In genomic region chr2:33060405-33060804, GRCh38 we compare ENCODE assay signal across 23 cellular contexts.
DNase-seq lines count a peak whose midpoint lies in the region; ATAC-seq and TF ChIP-seq lines count a peak whose summit lies in the region.
"Had no signal": no experiment of that assay in that cellular context is flagged by ENCODE, and none has a peak within 500 bp of the region (broad histone marks: within the 10 kb centered on the region; RNA-seq: fewer than 3 reads in every experiment).

No MANE protein-coding gene starts in this region.

- intact Hi-C loops in Right ventricle myocardium superior (cut with DNase I) (no loop called here), Right ventricle myocardium inferior (cut with DNase I) (no loop called here), left ventricle myocardium inferior (cut with micrococcal nuclease) (no loop called here), aorta (cut with DNase I) (loop anchor here (5.0 to 10.0 kb wide), 3 partner anchors 67 to 214 kb away; no protein-coding TSS in a partner anchor)

- no peak overlapping the region for H3K18ac ChIP-seq in trophoblast cell (ENCODE audit: low read length)

- no peak overlapping the region for H4K8ac ChIP-seq in trophoblast cell (ENCODE audit: low read depth, low read length)

- H3K4me1 Mint-ChIP-seq in T-cell, result no peaks in the 10 kb centered on the region
- H3K4me1 Mint-ChIP-seq: CD4-positive, CD25-positive, alpha-beta regulatory T cell had no signal

- ATAC-seq in Right ventricle myocardium superior (ENCODE audit: poor library complexity) (peak; percentile 62), Right ventricle myocardium inferior (no peak), aorta (ENCODE audit: low FRiP score) (no peak), T-cell (replicated peaks in 1 of 4) (no peak), GM19351 (IDR thresholded peaks at IDR 0.05; ENCODE audit: unreplicated experiment) (no peak)
- ATAC-seq: HCT116 had no signal

- peaks cover 10% of the 10 kb centered on the region for H3K9me3 ChIP-seq in left ventricle myocardium inferior (replicated peaks)
- H3K9me3 ChIP-seq in trophoblast cell (ENCODE audit: insufficient read depth, low read depth, low read length), result no peaks in the 10 kb centered on the region
- no peaks in the 10 kb centered on the region for H3K9me3 ChIP-seq in aorta (ENCODE audit: control insufficient read depth, low read length)
- H3K9me3 ChIP-seq: adrenal gland, tibial nerve had no signal

- H3K9ac ChIP-seq in trophoblast cell (ENCODE audit: low read length), result no peak overlapping the region

- H3K4me3 ChIP-seq in left ventricle myocardium inferior (peak overlapping the region; percentile 49), trophoblast cell (ENCODE audit: low read depth, low read length) (no peak overlapping the region), aorta (ENCODE audit: low read length in 2 of 2) (peak overlapping the region; percentile 78 to 89)
- H3K4me3 ChIP-seq: tibial nerve had no signal

- no peak overlapping the region for H3K4me2 ChIP-seq in trophoblast cell (ENCODE audit: low read length)

- no peak overlapping the region for H4K91ac ChIP-seq in trophoblast cell (ENCODE audit: low read depth, low read length)

- peak overlapping the region; percentile 85 for H3K27ac ChIP-seq in left ventricle myocardium inferior (replicated peaks)
- peak overlapping the region; percentile 66 for H3K27ac ChIP-seq in trophoblast cell (ENCODE audit: low read depth, low read length)
- peak overlapping the region; percentile 26 to 63 for H3K27ac ChIP-seq in aorta (ENCODE audit: low read depth in 1 of 2, low read length in 2 of 2)
- H3K27ac ChIP-seq: adrenal gland, tibial nerve had no signal

- no peak overlapping the region for H2BK5ac ChIP-seq in trophoblast cell (ENCODE audit: low read depth, low read length, poor library complexity)

- H3K27me3 Mint-ChIP-seq in T-cell, result peaks cover 4 to 10% of the 10 kb centered on the region in 2 donors
- H3K27me3 Mint-ChIP-seq: CD4-positive, CD25-positive, alpha-beta regulatory T cell; dendritic cell treated with granulocyte-macrophage colony-stimulating factor and Interleukin-4, amounts not matched to agents 40 ng/mL and 50 ng/mL, for 4 days had no signal

- no peak overlapping the region for H3K4me3 Mint-ChIP-seq in T-cell
- H3K4me3 Mint-ChIP-seq: CD4-positive, CD25-positive, alpha-beta regulatory T cell; dendritic cell treated with granulocyte-macrophage colony-stimulating factor and Interleukin-4, amounts not matched to agents 40 ng/mL and 50 ng/mL, for 4 days; T-helper 1 cell treated with Interleukin-12 subunit alpha and Interleukin-12 subunit beta and Interleukin-4 antibody, amounts not matched to agents 30 μg/mL and 1 μg/mL, for 36 hours had no signal

- H3K36me3 Mint-ChIP-seq in T-cell, result no peaks in the 10 kb centered on the region
- H3K36me3 Mint-ChIP-seq: CD4-positive, CD25-positive, alpha-beta regulatory T cell had no signal

- peaks cover 10% of the 10 kb centered on the region for H3K79me1 ChIP-seq in trophoblast cell (ENCODE audit: low read length)

- H3K14ac ChIP-seq in trophoblast cell (ENCODE audit: low read length), result no peak overlapping the region

- H2AK5ac ChIP-seq in trophoblast cell (ENCODE audit: low read length), result no peak overlapping the region

- POLR2A ChIA-PET in T-cell (lab: Charles Lee), result no interaction called here

- H3K4me1 ChIP-seq in left ventricle myocardium inferior (peaks cover 19% of the 10 kb centered on the region), trophoblast cell (ENCODE audit: control insufficient read depth in 1 of 2, insufficient read depth in 2 of 2, low read length in 2 of 2) (peaks cover 3 to 6% of the 10 kb centered on the region in 2 experiments), aorta (ENCODE audit: control insufficient read depth in 1 of 2, insufficient read depth in 2 of 2, low read length in 2 of 2) (peaks cover 0 to 5% of the 10 kb centered on the region in 2 donors)
- H3K4me1 ChIP-seq: tibial nerve had no signal

- no peak for DNase-seq in Right ventricle myocardium superior
- DNase-seq in Right ventricle myocardium inferior (ENCODE audit: missing footprints), result no peak
- DNase-seq in left ventricle myocardium inferior, result no peak
- DNase-seq in trophoblast cell, result no peak
- DNase-seq in aorta, result no peak
- no peak for DNase-seq in NCI-H1092 (lab: John Stamatoyannopoulos, UW)
- no peak for DNase-seq in T-cell
- DNase-seq: 8988T; activated naive CD4-positive, alpha-beta T cell; activated T-cell treated with anti-CD3 and anti-CD28 coated beads, Interleukin-2, amount 50 U/mL, for 1 hour; adrenal gland; CD4-positive, CD25-positive, alpha-beta regulatory T cell; KBM-7; NCI-H146; NCI-H510A treated with DMSO at 0.1 percent for 48 hours; stimulated activated CD4-positive, alpha-beta T cell treated with anti-CD3 and anti-CD28 coated beads, Interleukin-12 subunit alpha, Interleukin-12 subunit beta, amount 100 ng/mL, for 4 hours; stimulated activated CD4-positive, alpha-beta T cell treated with anti-CD3 and anti-CD28 coated beads, Interleukin-4, amount 100 ng/mL, for 4 hours; stimulated activated naive CD4-positive, alpha-beta T cell treated with Interleukin-2 at 50 U/mL for 16 hours had no signal

- H3K23ac ChIP-seq in trophoblast cell (ENCODE audit: low read length), result no peak overlapping the region

- TF ChIP-seq CTCF in left ventricle myocardium inferior (IDR thresholded peaks at IDR 0.05; ENCODE audit: borderline replicate concordance), result no peak

- no peak overlapping the region for H2BK120ac ChIP-seq in trophoblast cell (ENCODE audit: insufficient read depth, low read length, poor library complexity)

- H2AFZ ChIP-seq in trophoblast cell (ENCODE audit: insufficient read depth, low read length, poor library complexity), result no peak overlapping the region

- H3K27me3 ChIP-seq in left ventricle myocardium inferior (ENCODE audit: low read depth) (no peaks in the 10 kb centered on the region), trophoblast cell (ENCODE audit: insufficient read depth, low read length) (no peaks in the 10 kb centered on the region), aorta (ENCODE audit: control insufficient read depth in 1 of 2, insufficient read depth in 2 of 2, low read length in 1 of 2) (no peaks in the 10 kb centered on the region)
- H3K27me3 ChIP-seq: adrenal gland, tibial nerve had no signal

- no peak overlapping the region for H4K12ac ChIP-seq in trophoblast cell (ENCODE audit: low read depth, low read length)

- no peak overlapping the region for H3K27ac Mint-ChIP-seq in T-cell
- H3K27ac Mint-ChIP-seq: CD4-positive, CD25-positive, alpha-beta regulatory T cell; dendritic cell treated with granulocyte-macrophage colony-stimulating factor and Interleukin-4, amounts not matched to agents 40 ng/mL and 50 ng/mL, for 4 days; T-helper 1 cell treated with Interleukin-12 subunit alpha and Interleukin-12 subunit beta and Interleukin-4 antibody, amounts not matched to agents 30 μg/mL and 1 μg/mL, for 36 hours had no signal

- H3K9me3 Mint-ChIP-seq in T-cell, result no peaks in the 10 kb centered on the region
- H3K9me3 Mint-ChIP-seq: T-helper 1 cell treated with Interleukin-12 subunit alpha and Interleukin-12 subunit beta and Interleukin-4 antibody, amounts not matched to agents 30 μg/mL and 1 μg/mL, for 36 hours had no signal

- H3K4ac ChIP-seq in trophoblast cell (ENCODE audit: low read depth, low read length), result no peak overlapping the region

- CTCF ChIA-PET in T-cell (lab: Charles Lee), result no interaction called here

- 100% methylated on average over 2 of the region's 2 CpGs for WGBS in trophoblast cell (ENCODE audit: extremely low coverage, insufficient coverage, insufficient read length)
- WGBS in aorta, 2 donors, result 2 to 4% methylated on average over 2 of the region's 2 CpGs

- H3K36me3 ChIP-seq in left ventricle myocardium inferior, result no peaks in the 10 kb centered on the region
- H3K36me3 ChIP-seq in trophoblast cell (ENCODE audit: control insufficient read depth in 1 of 2, insufficient read depth in 2 of 2, low read length in 2 of 2), result no peaks in the 10 kb centered on the region
- no peaks in the 10 kb centered on the region for H3K36me3 ChIP-seq in aorta (ENCODE audit: control insufficient read depth in 1 of 2, insufficient read depth in 2 of 2, low read length in 1 of 2)
- H3K36me3 ChIP-seq: adrenal gland, tibial nerve had no signal

- no peak overlapping the region for H2BK12ac ChIP-seq in trophoblast cell (ENCODE audit: low read length)

- no peaks in the 10 kb centered on the region for H3K79me2 ChIP-seq in trophoblast cell (ENCODE audit: control insufficient read depth, insufficient read depth, low read length, poor library complexity)

Comparison
In these comparisons a context has a peak if more than half of its experiments do, and no peak if none do; other contexts are left out.
1. intact Hi-C loops: an anchor here in aorta (5.0 to 10.0 kb wide); none called in Right ventricle myocardium superior, Right ventricle myocardium inferior and left ventricle myocardium inferior.